Comparison of ENCODE assay signal across 14 cellular contexts in genomic region chr12:2501464-2502181, GRCh38.
DNase-seq lines count a peak whose midpoint lies in the region; ATAC-seq, FAIRE-seq and TF ChIP-seq lines count a peak whose summit lies in the region.
"Had no signal": no experiment of that assay in that cellular context is flagged by ENCODE, and none has a peak within 500 bp of the region (broad histone marks: within the 10 kb centered on the region; RNA-seq: fewer than 3 reads in every experiment).

No MANE protein-coding gene starts in this region.

- peak overlapping the region in 6 of 11 experiments; percentile 0 to 60 (median 44); a peak in 12 of 22 replicates for H3K27ac ChIP-seq in BLaER1 treated with 17β-estradiol and CSF1 and Interleukin-3, amounts not matched to agents 10 nM and 100 nM
- peak overlapping the region in 3 of 4 donors; percentile 23 to 28 (median 25) for H3K27ac ChIP-seq in esophagus squamous epithelium
- no peak overlapping the region for H3K27ac ChIP-seq in mesendoderm (ENCODE audit: low read depth, low read length)
- no peak overlapping the region for H3K27ac ChIP-seq in ovary

- H3K27me3 ChIP-seq in BLaER1 treated with 17β-estradiol and CSF1 and Interleukin-3, amounts not matched to agents 10 nM and 100 nM, result no peaks in the 10 kb centered on the region
- peaks cover 0 to 3% (median 0%) of the 10 kb centered on the region in 4 donors for H3K27me3 ChIP-seq in esophagus squamous epithelium
- no peaks in the 10 kb centered on the region for H3K27me3 ChIP-seq in mesendoderm (ENCODE audit: insufficient read depth, low read length, poor library complexity)
- no peaks in the 10 kb centered on the region for H3K27me3 ChIP-seq in ovary

- H2BK15ac ChIP-seq in mesendoderm (replicated peaks; ENCODE audit: low read depth), result no peak overlapping the region

- WGBS in esophagus squamous epithelium, 2 donors, result 49 to 56% methylated on average over 12 to 14 of the region's 14 CpGs
- no CpG with 5 or more reads among the region's 14 CpGs for WGBS in mesendoderm (ENCODE audit: extremely low coverage, insufficient coverage, low lambda C conversion rate)
- 68 to 77% (median 73%) methylated on average over 14 of the region's 14 CpGs for WGBS in ovary, 3 donors

- H2BK120ac ChIP-seq in mesendoderm (ENCODE audit: low read depth, low read length), result no peak overlapping the region

- no peak overlapping the region for H3K4ac ChIP-seq in mesendoderm (ENCODE audit: low read depth, low read length)

- no peaks in the 10 kb centered on the region for H3K36me3 ChIP-seq in BLaER1 treated with 17β-estradiol and CSF1 and Interleukin-3, amounts not matched to agents 10 nM and 100 nM
- H3K36me3 ChIP-seq in esophagus squamous epithelium (no peaks in the 10 kb centered on the region), mesendoderm (ENCODE audit: control insufficient read depth, insufficient read depth, low read length) (no peaks in the 10 kb centered on the region), ovary (no peaks in the 10 kb centered on the region)

- H2AK5ac ChIP-seq in mesendoderm (ENCODE audit: low read length), result no peak overlapping the region

- H3K4me2 ChIP-seq in BLaER1 treated with 17β-estradiol and CSF1 and Interleukin-3, amounts not matched to agents 10 nM and 100 nM, result peak overlapping the region; percentile 50 to 77 (median 64)
- no peak overlapping the region for H3K4me2 ChIP-seq in mesendoderm (ENCODE audit: low read length)

- DNase-seq in OCI-M1 (lab: John Stamatoyannopoulos, UW) (peak; percentile 59), esophagus squamous epithelium (lab: John Stamatoyannopoulos, UW) (no peak), mesendoderm (no peak), GM19239 (ENCODE audit: insufficient read length, low spot score) (no peak), ovary (no peak)
- no peak for DNase-seq in stimulated activated CD4-positive, alpha-beta T cell treated with anti-CD3 and anti-CD28 coated beads, Interleukin-4, amount 100 ng/mL, for 24 hours
- DNase-seq: cerebellar nuclear complex, erythroblast, NCI-H526 treated with DMSO at 0.1 percent for 48 hours, posterior cingulate gyrus, trophoblast cell had no signal

- peaks cover 28 to 40% (median 31%) of the 10 kb centered on the region in 10 experiments for H3K4me1 ChIP-seq in BLaER1 treated with 17β-estradiol and CSF1 and Interleukin-3, amounts not matched to agents 10 nM and 100 nM
- H3K4me1 ChIP-seq in esophagus squamous epithelium (peaks cover 0 to 10% (median 0%) of the 10 kb centered on the region in 3 donors), mesendoderm (ENCODE audit: control insufficient read depth, low read depth, low read length) (no peaks in the 10 kb centered on the region), ovary (ENCODE audit: insufficient read depth) (no peaks in the 10 kb centered on the region)

- H2BK5ac ChIP-seq in mesendoderm (ENCODE audit: low read length), result no peak overlapping the region

- no peaks in the 10 kb centered on the region for H3K79me1 ChIP-seq in mesendoderm (ENCODE audit: low read length)

- no peak overlapping the region for H4K5ac ChIP-seq in mesendoderm (ENCODE audit: low read length)

- H3K4me3 ChIP-seq in BLaER1 treated with 17β-estradiol and CSF1 and Interleukin-3, amounts not matched to agents 10 nM and 100 nM, result no peak overlapping the region
- H3K4me3 ChIP-seq in esophagus squamous epithelium, result no peak overlapping the region
- no peak overlapping the region for H3K4me3 ChIP-seq in mesendoderm (ENCODE audit: low read length)
- H3K4me3 ChIP-seq in ovary, result no peak overlapping the region

- ATAC-seq in HG03159 (IDR thresholded peaks at IDR 0.05; ENCODE audit: unreplicated experiment), result no peak
- ATAC-seq: activated naive CD4-positive, alpha-beta T cell treated with anti-CD3 and anti-CD28 coated beads, Interleukin-2, amount 50 U/mL, for 72 hours had no signal

- no peak overlapping the region for H3K56ac ChIP-seq in mesendoderm (ENCODE audit: low read length)

- no peak overlapping the region for H3K18ac ChIP-seq in mesendoderm (ENCODE audit: low read length)

- no peaks in the 10 kb centered on the region for H3K79me2 ChIP-seq in mesendoderm (ENCODE audit: control insufficient read depth, insufficient read depth, low read length)

- peak overlapping the region; percentile 67 for H3K23ac ChIP-seq in mesendoderm (ENCODE audit: low read length)

- no peak overlapping the region; a peak in 2 of 22 replicates for H3K9ac ChIP-seq in BLaER1 treated with 17β-estradiol and CSF1 and Interleukin-3, amounts not matched to agents 10 nM and 100 nM
- no peak overlapping the region for H3K9ac ChIP-seq in mesendoderm (ENCODE audit: low read length)

- no peak overlapping the region for H4K8ac ChIP-seq in mesendoderm (ENCODE audit: low read depth, low read length)

- H3K9me3 ChIP-seq in BLaER1 treated with 17β-estradiol and CSF1 and Interleukin-3, amounts not matched to agents 10 nM and 100 nM (replicated peaks in 1 of 11), result peaks cover 0 to 16% (median 0%) of the 10 kb centered on the region in 11 experiments; a peak in 7 of 22 replicates
- H3K9me3 ChIP-seq in esophagus squamous epithelium (no peaks in the 10 kb centered on the region), ovary (no peaks in the 10 kb centered on the region)

- intact Hi-C loops in esophagus squamous epithelium (cut with DNase I) (no loop called here), ovary (cut with DNase I) (no loop called here)

- H4K20me1 ChIP-seq in BLaER1 treated with 17β-estradiol and CSF1 and Interleukin-3, amounts not matched to agents 10 nM and 100 nM, result no peaks in the 10 kb centered on the region

- TF ChIP-seq EP300 in ovary (IDR thresholded peaks at IDR 0.05), result no peak

- no peak for TF ChIP-seq CTCF in esophagus squamous epithelium (IDR thresholded peaks at IDR 0.05)
- no peak for TF ChIP-seq CTCF in ovary (IDR thresholded peaks at IDR 0.05)

- FAIRE-seq in GM19239 (lab: Jason Lieb, UNC), result no peak

- TF ChIP-seq POLR2A in esophagus squamous epithelium (IDR thresholded peaks at IDR 0.05), result no peak
- TF ChIP-seq POLR2A in ovary (IDR thresholded peaks at IDR 0.05), result no peak

Comparison
In these comparisons a context has a peak if more than half of its experiments do, and no peak if none do; other contexts are left out.
1. H3K27ac ChIP-seq: peak in BLaER1 treated with 17β-estradiol and CSF1 and Interleukin-3, amounts not matched to agents 10 nM and 100 nM (6 of 11) and esophagus squamous epithelium (3 of 4); none in mesendoderm (single experiment) and ovary (0 of 2).